8 cellular contexts compared by ENCODE assay signal in the genomic region with DNA sequence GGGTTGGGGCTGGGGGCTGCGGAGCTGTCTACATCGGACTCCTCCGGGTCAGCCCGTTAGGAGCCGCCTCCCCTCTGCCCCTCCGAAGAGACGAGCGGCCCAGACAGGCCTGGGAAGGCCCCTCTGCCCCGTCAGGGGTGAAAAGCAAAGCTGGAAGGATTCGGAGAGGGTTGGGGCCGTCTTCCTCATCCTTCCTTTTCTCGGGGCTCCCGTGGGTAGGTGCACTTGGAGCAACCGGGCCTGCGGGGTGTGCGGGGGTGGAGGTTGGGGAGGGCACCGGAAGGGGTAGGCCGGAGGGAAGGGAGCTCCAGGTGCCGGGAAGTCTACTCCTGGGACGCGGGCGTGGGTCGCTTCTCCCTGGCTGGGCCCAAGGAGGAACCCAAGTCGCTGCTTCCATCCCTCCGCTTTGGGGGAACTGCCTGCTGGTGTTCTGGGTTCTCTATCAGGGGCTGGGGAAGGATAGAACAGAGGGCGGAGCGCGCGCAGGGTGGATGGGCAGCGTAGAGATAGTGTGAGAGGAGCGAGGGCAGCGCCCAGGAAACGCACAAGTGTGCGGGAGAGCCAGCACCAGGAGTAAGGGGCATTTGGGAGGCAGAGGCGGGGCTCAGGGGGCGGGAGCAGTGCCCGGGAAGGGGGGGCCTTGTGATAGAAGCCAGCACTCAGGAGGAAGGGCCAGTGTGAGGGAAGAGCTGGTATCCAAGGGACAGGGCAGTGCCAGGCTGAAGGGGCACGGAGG. TPM values are rescaled to one million over a fixed set of nuclear protein-coding genes. Genes with fewer than 3 reads are reported as not detected.
DNase-seq lines count a peak whose midpoint lies in the region; ATAC-seq and TF ChIP-seq lines count a peak whose summit lies in the region.

No MANE protein-coding gene starts in this region.

- TF ChIP-seq POLR2A in spleen (IDR thresholded peaks at IDR 0.05), result no peak

- peaks cover 11 to 62% (median 31%) of the 10 kb centered on the region in 6 donors for H3K4me1 ChIP-seq in spleen

- peak; percentile 72 for DNase-seq in GM20000 (ENCODE audit: low spot score)
- DNase-seq in LoVo (ENCODE audit: low spot score), result peak; percentile 66
- peak in 1 of 3 donors; percentile 19 for DNase-seq in T-helper 17 cell
- peak; percentile 75 for DNase-seq in MCF 10A (ENCODE audit: unreplicated experiment)
- peak in 2 of 3 donors; percentile 26 to 32 for DNase-seq in immature natural killer cell
- peak; percentile 92 for DNase-seq in spleen

- BruUV-seq in MCF 10A (replicated peaks; lab: Mats Ljungman, UMichigan), result TSS peak; percentile 50

- H3K27me3 ChIP-seq in spleen (replicated peaks in 1 of 7), result no peaks in the 10 kb centered on the region

- peak overlapping the region; percentile 82 to 98 (median 90) for H3K4me3 ChIP-seq in spleen

- peaks cover 0 to 35% (median 9%) of the 10 kb centered on the region in 6 donors for H3K36me3 ChIP-seq in spleen

- POLR2A ChIA-PET in MCF 10A (lab: Yijun Ruan, JAX), result interaction anchor here (0.6 to 4.1 kb wide), 21 partner anchors 10 to 1290 kb away, joined by 3 to 18 read pairs (median 4); partner anchors contain the start of genes FAM131A and PSMD2

- H3K27me3 Mint-ChIP-seq in T-helper 17 cell (no peaks in the 10 kb centered on the region), MCF 10A (ENCODE audit: insufficient read depth, unreplicated experiment) (no peaks in the 10 kb centered on the region), immature natural killer cell (ENCODE audit: low read depth in 3 of 3) (peaks cover 8 to 14% (median 13%) of the 10 kb centered on the region in 3 donors)

- peak; percentile 8 for ATAC-seq in T-helper 17 cell
- no peak for ATAC-seq in GM18861 (IDR thresholded peaks at IDR 0.05; ENCODE audit: unreplicated experiment)

- H3K4me3 Mint-ChIP-seq in T-helper 17 cell, result peak overlapping the region; percentile 99
- peak overlapping the region; percentile 93 for H3K4me3 Mint-ChIP-seq in MCF 10A (ENCODE audit: unreplicated experiment)
- H3K4me3 Mint-ChIP-seq in immature natural killer cell, result peak overlapping the region; percentile 90 to 99 (median 96)

- H3K4me1 Mint-ChIP-seq in T-helper 17 cell, result peaks cover 36% of the 10 kb centered on the region
- peaks cover 27% of the 10 kb centered on the region for H3K4me1 Mint-ChIP-seq in MCF 10A (ENCODE audit: insufficient read depth, unreplicated experiment)
- H3K4me1 Mint-ChIP-seq in immature natural killer cell, result peaks cover 30% of the 10 kb centered on the region in 2 donors

- TF ChIP-seq CTCF in C4-2B (conservative IDR thresholded peaks at IDR 0.05) (no peak), GM20000 (IDR thresholded peaks at IDR 0.05; ENCODE audit: extremely low read depth, missing control alignments) (no peak), MCF 10A (IDR thresholded peaks at IDR 0.05; ENCODE audit: unreplicated experiment) (no peak), spleen (IDR thresholded peaks at IDR 0.05 in 8 of 11, conservative IDR thresholded peaks at IDR 0.05 in 3 of 11) (no peak)

- H3K9me3 Mint-ChIP-seq in MCF 10A (ENCODE audit: unreplicated experiment), result no peaks in the 10 kb centered on the region
- H3K9me3 Mint-ChIP-seq in immature natural killer cell, result no peaks in the 10 kb centered on the region

- H3K36me3 Mint-ChIP-seq in T-helper 17 cell (ENCODE audit: low read depth) (no peaks in the 10 kb centered on the region), MCF 10A (ENCODE audit: insufficient read depth, unreplicated experiment) (peaks cover 35% of the 10 kb centered on the region), immature natural killer cell (peaks cover 0 to 14% (median 8%) of the 10 kb centered on the region in 3 donors)

- intact Hi-C loops in MCF 10A (cut with micrococcal nuclease) (loop anchor here (2.0 kb wide), 1 partner anchor 47 kb away; the partner anchor contains the start of gene EIF4G1), spleen (cut with DNase I; ENCODE audit: low total_unique reads) (no loop called here)

- WGBS in spleen, 5 donors, result 0 to 1% (median 0%) methylated on average over 25 to 38 of the region's 38 CpGs

- H3K27ac Mint-ChIP-seq in T-helper 17 cell (peak overlapping the region; percentile 93), MCF 10A (ENCODE audit: low read depth, unreplicated experiment) (peak overlapping the region; percentile 89), immature natural killer cell (peak overlapping the region; percentile 92 to 96 (median 94))

- no peaks in the 10 kb centered on the region for H3K9me3 ChIP-seq in T-helper 17 cell (ENCODE audit: control insufficient read depth, low read length, poor library complexity, severe bottlenecking)
- no peaks in the 10 kb centered on the region for H3K9me3 ChIP-seq in spleen

- CTCF ChIA-PET in MCF 10A (lab: Yijun Ruan, JAX), result interaction anchor here (1.0 to 3.5 kb wide), 5 partner anchors 9 to 179 kb away, joined by 3 to 12 read pairs (median 4); partner anchors contain the start of gene FAM131A

- peak overlapping the region; percentile 96 for H3K27ac ChIP-seq in C4-2B
- H3K27ac ChIP-seq in spleen, result peak overlapping the region; percentile 93 to 98 (median 97)

RNA-seq across cellular contexts. Expression of gene POLR2H, which starts 0.6 kb away (rescaled TPM):
- 10 to 100 TPM; 28.6 to 38.3 TPM for total RNA-seq in T-helper 17 cell
- 81.5 and 91.5 TPM in 2 replicates for total RNA-seq in MCF 10A (2022)
- 10 to 100 TPM; 57.2 to 61.2 (median 59.5) TPM for polyA plus RNA-seq in immature natural killer cell
- total RNA-seq in spleen, result 100 to 1,000 TPM in 1 of 7 donors, 10 to 100 TPM in 6; 42.5 to 109 (median 55.9) TPM
- 100 to 1,000 TPM in 2 of 3 donors, 10 to 100 TPM in 1; 92.6 to 139 (median 114) TPM for polyA plus RNA-seq in spleen

RNA-seq across cellular contexts. Expression of gene CLCN2, which starts 0.7 kb away (rescaled TPM):
- total RNA-seq in T-helper 17 cell (1 to 10 TPM; 4.6 TPM), MCF 10A (2022) (4.5 and 5.5 TPM in 2 replicates), spleen (1 to 10 TPM; 2.8 to 6.4 (median 3.8) TPM)
- polyA plus RNA-seq in immature natural killer cell (under 1 TPM in 2 of 3 donors, not detected in 1; 0.57 to 0.76 TPM), spleen (1 to 10 TPM; 1.6 to 4.2 (median 2.1) TPM)

RNA-seq across cellular contexts. Expression of gene THPO, which starts 15.9 kb away (rescaled TPM):
- total RNA-seq in T-helper 17 cell (not detected), MCF 10A (2022) (not detected in 2 replicates), spleen (1 to 10 TPM in 2 of 7 donors, under 1 TPM in 4, not detected in 1; 0.23 to 1.8 (median 0.74) TPM)
- polyA plus RNA-seq in immature natural killer cell (not detected), spleen (under 1 TPM; 0.11 to 0.42 (median 0.17) TPM)

RNA-seq across cellular contexts. Expression of gene CHRD, which starts 17.8 kb away (rescaled TPM):
- not detected for total RNA-seq in T-helper 17 cell
- not detected in 2 replicates for total RNA-seq in MCF 10A (2022)
- polyA plus RNA-seq in immature natural killer cell, result not detected
- total RNA-seq in spleen, result 10 to 100 TPM; 10.8 to 26.5 (median 16.1) TPM
- polyA plus RNA-seq in spleen, result 10 to 100 TPM in 1 of 3 donors, 1 to 10 TPM in 2; 5.2 to 19.6 (median 7.0) TPM

RNA-seq across cellular contexts. Expression of gene FAM131A, which starts 24.7 kb away (rescaled TPM):
- 10 to 100 TPM in 1 of 2 donors, 1 to 10 TPM in 1; 7.9 to 10.9 TPM for total RNA-seq in T-helper 17 cell
- total RNA-seq in MCF 10A (2022), result 11.1 and 12.9 TPM in 2 replicates
- polyA plus RNA-seq in immature natural killer cell, result 1 to 10 TPM; 2.4 to 3.0 (median 2.8) TPM
- 10 to 100 TPM; 12.9 to 24.6 (median 15.6) TPM for total RNA-seq in spleen
- 10 to 100 TPM in 1 of 3 donors, 1 to 10 TPM in 2; 6.5 to 12.4 (median 6.8) TPM for polyA plus RNA-seq in spleen
